ENCODE assay signal across 16 cellular contexts in genomic region chr5:134560698-134561097, GRCh38.
"Had no signal": no experiment of that assay in that cellular context is flagged by ENCODE, and none has a peak within 500 bp of the region (broad histone marks: within the 10 kb centered on the region; RNA-seq: fewer than 3 reads in every experiment).

No MANE protein-coding gene starts in this region.

- H3K27me3 Mint-ChIP-seq: activated B cell treated with CpG ODN at 0.5 μM for 24 hours; dendritic cell treated with granulocyte-macrophage colony-stimulating factor and Interleukin-4, amounts not matched to agents 40 ng/mL and 50 ng/mL, for 4 days had no signal

- H3K4me1 ChIP-seq: uterus had no signal

- DNase-seq: activated B cell treated with CpG ODN at 0.5 μM for 24 hours; activated CD4-positive, alpha-beta T cell treated with anti-CD3 and anti-CD28 coated beads for 48 hours; activated CD8-positive, alpha-beta T cell treated with anti-CD3 and anti-CD28 coated beads, Interleukin-2, amount 10 ng/mL, durations not matched to agents 7 days and 5 days; activated gamma-delta T cell; activated T-cell treated with anti-CD3 and anti-CD28 coated beads, Interleukin-2, amount 50 U/mL, for 1 hour; anterior cingulate cortex; effector CD8-positive, alpha-beta T cell; erythroblast; midbrain; stimulated activated CD4-positive, alpha-beta T cell treated with anti-CD3 and anti-CD28 coated beads, Interleukin-4, amount 100 ng/mL, for 24 hours; transverse colon; uterus had no signal

- ATAC-seq: activated CD8-positive, alpha-beta T cell treated with anti-CD3 and anti-CD28 coated beads, Interleukin-2, amount 10 ng/mL, durations not matched to agents 7 days and 5 days had no signal

- H3K4me1 Mint-ChIP-seq: nephron had no signal

- H3K27ac ChIP-seq: transverse colon, uterus had no signal

- H3K4me3 ChIP-seq: transverse colon, uterus had no signal

- H3K4me3 Mint-ChIP-seq: activated B cell treated with CpG ODN at 0.5 μM for 24 hours; activated CD8-positive, alpha-beta T cell treated with anti-CD3 and anti-CD28 coated beads, Interleukin-2, amount 10 ng/mL, durations not matched to agents 7 days and 5 days; brain; dendritic cell treated with granulocyte-macrophage colony-stimulating factor and Interleukin-4, amounts not matched to agents 40 ng/mL and 50 ng/mL, for 4 days; nephron; T-helper 1 cell treated with Interleukin-12 subunit alpha and Interleukin-12 subunit beta and Interleukin-4 antibody, amounts not matched to agents 30 μg/mL and 1 μg/mL, for 36 hours had no signal

- H3K27ac Mint-ChIP-seq: activated B cell treated with CpG ODN at 0.5 μM for 24 hours; brain; dendritic cell treated with granulocyte-macrophage colony-stimulating factor and Interleukin-4, amounts not matched to agents 40 ng/mL and 50 ng/mL, for 4 days; nephron; T-helper 1 cell treated with Interleukin-12 subunit alpha and Interleukin-12 subunit beta and Interleukin-4 antibody, amounts not matched to agents 30 μg/mL and 1 μg/mL, for 36 hours had no signal

- H3K36me3 ChIP-seq: uterus had no signal

- H3K9me3 Mint-ChIP-seq: activated B cell treated with CpG ODN at 0.5 μM for 24 hours; brain; dendritic cell treated with granulocyte-macrophage colony-stimulating factor and Interleukin-4, amounts not matched to agents 40 ng/mL and 50 ng/mL, for 4 days; nephron; T-helper 1 cell treated with Interleukin-12 subunit alpha and Interleukin-12 subunit beta and Interleukin-4 antibody, amounts not matched to agents 30 μg/mL and 1 μg/mL, for 36 hours had no signal

- H3K9me3 ChIP-seq: transverse colon, uterus had no signal

- H3K27me3 ChIP-seq: transverse colon, uterus had no signal
